ENCODE assay signal across 9 cellular contexts in genomic region chr10:128802062-128802461, GRCh38.
"Had no signal": no experiment of that assay in that cellular context is flagged by ENCODE, and none has a peak within 500 bp of the region (broad histone marks: within the 10 kb centered on the region; RNA-seq: fewer than 3 reads in every experiment).

No MANE protein-coding gene starts in this region.

- H3K9me3 ChIP-seq: HAP-1 had no signal

- H3K27ac Mint-ChIP-seq: GM23338, H9, HFFc6 had no signal

- H3K36me3 ChIP-seq: HAP-1 had no signal

- DNase-seq: GM23248, GOT3, H7, H9, HCEC 1CT, HFFc6 had no signal

- ATAC-seq: GM23338, HCT116 had no signal

- H3K4me1 ChIP-seq: HAP-1 had no signal

- H3K4me3 ChIP-seq: GM23248, GM23338, HAP-1 had no signal

- H3K9me3 Mint-ChIP-seq: GM23338, H9 had no signal

- H3K4me3 Mint-ChIP-seq: GM23338, H9, HFFc6 had no signal

- H3K27ac ChIP-seq: GM23248 had no signal
